14 cellular contexts compared by ENCODE assay signal in genomic region chr2:35503311-35503710, GRCh38.
"Had no signal": no experiment of that assay in that cellular context is flagged by ENCODE, and none has a peak within 500 bp of the region (broad histone marks: within the 10 kb centered on the region; RNA-seq: fewer than 3 reads in every experiment).

No MANE protein-coding gene starts in this region.

- H3K4me1 ChIP-seq: gastrocnemius medialis, heart left ventricle, left lung, thyroid gland had no signal

- H3K4me3 ChIP-seq: gastrocnemius medialis, heart left ventricle, left lung, mucosa of descending colon, thyroid gland had no signal

- DNase-seq: activated B cell treated with CpG ODN at 0.5 μM for 24 hours; activated CD4-positive, alpha-beta memory T cell treated with anti-CD3 and anti-CD28 coated beads for 36 hours; activated CD4-positive, alpha-beta T cell treated with anti-CD3 and anti-CD28 coated beads for 4 hours; endodermal cell; erythroblast; gastrocnemius medialis; heart left ventricle; left lung; mucosa of descending colon; naive B cell; stimulated activated CD4-positive, alpha-beta T cell treated with anti-CD3 and anti-CD28 coated beads, Interleukin-1b, Interleukin-23, amount 100 ng/mL, for 48 hours; stimulated activated CD8-positive, alpha-beta memory T cell treated with anti-CD3 and anti-CD28 coated beads, Interleukin-4, amount 100 ng/mL, for 48 hours; stimulated activated naive CD4-positive, alpha-beta T cell; thyroid gland had no signal

- H3K36me3 ChIP-seq: gastrocnemius medialis, heart left ventricle, left lung, thyroid gland had no signal

- H3K27me3 ChIP-seq: gastrocnemius medialis, heart left ventricle, left lung, thyroid gland had no signal

- H3K27ac ChIP-seq: gastrocnemius medialis, heart left ventricle, left lung, thyroid gland had no signal

- ATAC-seq: gastrocnemius medialis, heart left ventricle, left lung, mucosa of descending colon had no signal

- H3K9me3 ChIP-seq: gastrocnemius medialis, left lung, mucosa of descending colon, thyroid gland had no signal
